ENCODE assay signal across 18 cellular contexts in the genomic region with DNA sequence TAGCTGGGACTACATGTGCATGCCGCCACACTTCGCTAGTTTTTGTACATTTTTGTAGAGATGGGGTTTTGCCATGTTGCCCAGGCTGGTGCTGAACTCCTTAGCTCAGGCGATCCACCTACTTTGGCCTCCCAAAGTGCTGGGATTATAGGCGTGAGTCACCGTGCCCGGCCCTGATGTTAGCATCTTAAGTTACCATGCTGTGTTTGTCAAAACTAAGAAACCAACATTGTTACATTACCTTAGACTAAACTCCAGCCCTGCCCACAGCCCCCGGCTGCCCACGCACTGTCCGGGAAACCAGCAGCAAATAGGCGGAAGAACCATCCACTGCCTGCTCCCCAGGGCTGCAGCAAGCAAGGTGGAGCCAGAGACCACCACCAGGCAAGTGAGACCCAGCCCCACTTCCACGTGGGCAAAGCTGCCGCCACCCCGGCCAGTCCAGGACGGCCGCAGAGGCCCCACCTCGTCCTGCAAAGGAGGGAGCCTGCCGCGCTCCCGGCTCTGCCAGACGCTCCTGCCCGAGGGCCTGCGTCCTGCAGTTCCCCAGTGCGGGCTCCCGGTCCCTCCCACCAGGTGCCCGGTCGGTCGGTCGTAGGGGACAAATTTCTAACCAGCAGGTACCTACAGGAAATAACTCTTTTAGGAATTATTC. TPM values are rescaled to one million over a fixed set of nuclear protein-coding genes. Genes with fewer than 3 reads are reported as not detected.
A peak's percentile ranks its signal among the peaks of the same experiment; 100 is the strongest.
DNase-seq lines count a peak whose midpoint lies in the region; ATAC-seq, FAIRE-seq and TF ChIP-seq lines count a peak whose summit lies in the region.
"Had no signal": no experiment of that assay in that cellular context is flagged by ENCODE, and none has a peak within 500 bp of the region (broad histone marks: within the 10 kb centered on the region; RNA-seq: fewer than 3 reads in every experiment).

No MANE protein-coding gene starts in this region.

- H3K27me3 ChIP-seq in K562 (ENCODE audit: control insufficient read depth in 2 of 2, insufficient read depth in 2 of 2, low read length in 2 of 2) (peaks cover 3 to 37% of the 10 kb centered on the region in 2 experiments; a peak in 3 of 5 replicates), foreskin keratinocyte (no peaks in the 10 kb centered on the region)
- H3K27me3 ChIP-seq: Peyer's patch had no signal

- no peaks in the 10 kb centered on the region for H3K9me1 ChIP-seq in K562 (ENCODE audit: control insufficient read depth, insufficient read depth, low read length)

- CTCF ChIA-PET in HEK293 (lab: Yijun Ruan, JAX) (interaction anchor here (0.6 kb wide), 1 partner anchor 822 kb away, joined by 3 read pairs; no protein-coding TSS in a partner anchor), K562 (lab: Yijun Ruan, JAX; ENCODE audit: low intra/inter-chr PET ratio) (no interaction called here)

- ATAC-seq in K562 (peak; percentile 61), foreskin keratinocyte (peak; percentile 24), GM21619 (IDR thresholded peaks at IDR 0.05; ENCODE audit: unreplicated experiment) (no peak), GM19328 (IDR thresholded peaks at IDR 0.05; ENCODE audit: unreplicated experiment) (no peak)
- ATAC-seq: A549, HepG2 had no signal

- no peak for TF ChIP-seq POLR2A in K562 (conservative IDR thresholded peaks at IDR 0.05)

- no peaks in the 10 kb centered on the region for H3K4me1 ChIP-seq in HEK293 (ENCODE audit: control insufficient read depth, insufficient read depth, low read length)
- peaks cover 0 to 5% of the 10 kb centered on the region in 2 experiments; a peak in 2 of 5 replicates for H3K4me1 ChIP-seq in K562 (replicated peaks in 1 of 2; ENCODE audit: control insufficient read depth in 2 of 2, insufficient read depth in 2 of 2, low read length in 2 of 2)
- H3K4me1 ChIP-seq in foreskin keratinocyte: peaks cover 7% of the 10 kb centered on the region
- H3K4me1 ChIP-seq: A549, Peyer's patch had no signal

- no TSS peak for BruUV-seq in K562 (replicated peaks; lab: Mats Ljungman, UMichigan)

- no peaks in the 10 kb centered on the region for H3K79me2 ChIP-seq in K562 (ENCODE audit: control insufficient read depth, insufficient read depth, low read length)

- POLR2A ChIA-PET in HEK293 (lab: Yijun Ruan, JAX) (no interaction called here), K562 (lab: Yijun Ruan, JAX) (interaction anchor here (1.4 kb wide), 1 partner anchor 35 kb away, joined by 4 read pairs; the partner anchor contains the start of gene TXN)

- intact Hi-C loops in K562 (cut with micrococcal nuclease): no loop called here

- H3K9ac ChIP-seq in K562 (ENCODE audit: insufficient read depth in 1 of 2, low read depth in 2 of 2, low read length in 2 of 2): no peak overlapping the region; a peak in 1 of 4 replicates
- H3K9ac ChIP-seq: KMS-11 had no signal

- in situ Hi-C loops in K562 (cut with MboI): no loop called here

- H3K9me3 ChIP-seq in HEK293 (ENCODE audit: control insufficient read depth, insufficient read depth, low read depth, low read length) (no peaks in the 10 kb centered on the region), K562 (replicated peaks; ENCODE audit: control insufficient read depth, insufficient read depth, low read depth, low read length) (no peaks in the 10 kb centered on the region)
- H3K9me3 ChIP-seq: A549, Peyer's patch had no signal

- TF ChIP-seq EP300 in K562 (IDR thresholded peaks at IDR 0.05; ENCODE audit: low read length): no peak

- 2% methylated on average over 19 of the region's 28 CpGs for WGBS in K562 (ENCODE audit: insufficient coverage, low coverage, missing lambda C conversion rate)

- H3K4me2 ChIP-seq in K562 (ENCODE audit: insufficient read depth, low read length): no peak overlapping the region
- H3K4me2 ChIP-seq: A549, KMS-11 had no signal

- TF ChIP-seq RAD21 in K562 (CRISPR knock-in tag; conservative IDR thresholded peaks at IDR 0.05 in 1 of 2, IDR thresholded peaks at IDR 0.05 in 1 of 2): no peak

- DNase-seq in Daoy (ENCODE audit: low read depth) (peak; percentile 58), K562 (ENCODE audit: extremely low read depth in 1 of 4, low spot score in 3 of 4) (no peak), foreskin keratinocyte (peak in 1 of 2 donors; percentile 26), GOT3 (lab: John Stamatoyannopoulos, UW) (no peak)
- no peak for DNase-seq in stimulated activated CD4-positive, alpha-beta T cell treated with anti-CD3 and anti-CD28 coated beads, Interleukin-4, amount 100 ng/mL, for 1 hour
- DNase-seq: MM.1S, NCI-H1092 treated with DMSO at 0.1 percent for 48 hours, NCI-H2081 treated with DMSO at 0.1 percent for 48 hours, NCI-H524 treated with DMSO at 0.1 percent for 48 hours, Peyer's patch, SW 1271 had no signal

- no peak overlapping the region for H3K4me3 ChIP-seq in HEK293 (ENCODE audit: low read depth, low read length)
- no peak overlapping the region for H3K4me3 ChIP-seq in K562
- H3K4me3 ChIP-seq: A549, Peyer's patch had no signal

- no peak for TF ChIP-seq CTCF in HEK293 (tag by site-specific recombination; IDR thresholded peaks at IDR 0.05)
- no peak for TF ChIP-seq CTCF in K562 (IDR thresholded peaks at IDR 0.05 in 2 of 3, conservative IDR thresholded peaks at IDR 0.05 in 1 of 3; ENCODE audit: insufficient read depth in 2 of 3, low read depth in 1 of 3, low read length in 3 of 3)
- TF ChIP-seq CTCF in foreskin keratinocyte (conservative IDR thresholded peaks at IDR 0.05): no peak

- no peaks in the 10 kb centered on the region for H4K20me1 ChIP-seq in K562 (replicated peaks; ENCODE audit: control insufficient read depth, insufficient read depth, low read length)

- no peak overlapping the region for H2AFZ ChIP-seq in K562 (ENCODE audit: low read depth, low read length)

- H3K27ac ChIP-seq in HEK293 (ENCODE audit: extremely low read depth, low read depth, low read length) (no peak overlapping the region), K562 (ENCODE audit: extremely low read depth, low read depth, low read length) (no peak overlapping the region), foreskin keratinocyte (no peak overlapping the region)
- H3K27ac ChIP-seq: A549, KMS-11, Peyer's patch had no signal

- H3K36me3 ChIP-seq in HEK293 (ENCODE audit: control insufficient read depth in 2 of 2, insufficient read depth in 1 of 2, low read length in 2 of 2) (no peaks in the 10 kb centered on the region), K562 (ENCODE audit: control insufficient read depth, insufficient read depth, low read length) (no peaks in the 10 kb centered on the region)
- H3K36me3 ChIP-seq: Peyer's patch had no signal

- no peak for FAIRE-seq in K562 (lab: Jason Lieb, UNC)
- FAIRE-seq: A549, HepG2 had no signal

TF ChIP-seq in HEK293, 187 proteins besides CTCF, POLR2A, EP300 and RAD21 (continues in another document):
- TF ChIP-seq ZFHX2 (tag by site-specific recombination; conservative IDR thresholded peaks at IDR 0.05) (peak; percentile 47), ZNF423 (tag by site-specific recombination; IDR thresholded peaks at IDR 0.05) (no peak), YY2 (tag by site-specific recombination; IDR thresholded peaks at IDR 0.05) (no peak)

TF ChIP-seq in K562, 482 proteins besides CTCF, POLR2A, EP300 and RAD21 (continues in another document):
- no peak for TF ChIP-seq ZNF764 (CRISPR knock-in tag; IDR thresholded peaks at IDR 0.05; ENCODE audit: low read depth)
- TF ChIP-seq FOXJ2 (tag; IDR thresholded peaks at IDR 0.05): no peak
- TF ChIP-seq TAF1 (IDR thresholded peaks at IDR 0.05; ENCODE audit: control insufficient read depth, extremely low read depth, insufficient read depth, low read length, severe bottlenecking): no peak
- TF ChIP-seq ZNF766 (CRISPR knock-in tag; conservative IDR thresholded peaks at IDR 0.05): no peak

RNA-seq across cellular contexts. Expression of gene TXN, which starts 35.7 kb away (rescaled TPM):
- total RNA-seq in Daoy (2014; rRNA removed; shearing (Covaris generic)): 704 and 743 TPM in 2 replicates
- 19.1 and 42.6 TPM in 2 replicates for total RNA-seq in K562 (2011; cell fraction: chromatin; rRNA removed; ENCODE audit: low replicate concordance)
- total RNA-seq in K562 (2011; cell fraction: nucleolus; rRNA removed): 29.2 and 32.8 TPM in 2 replicates
- total RNA-seq in K562 (2011; cell fraction: nucleoplasm; rRNA removed): 49.5 and 76.2 TPM in 2 replicates
- total RNA-seq in K562 (2014; rRNA removed): 219 and 272 TPM in 2 replicates
- 428 and 441 TPM in 2 replicates for total RNA-seq in K562 (2014; rRNA removed; fragmentation: Illumina TruSeq; extraction: Trizol)
- total RNA-seq in K562 (2015; rRNA removed; fragmentation: Illumina TruSeq; extraction: Trizol): 349 and 384 TPM in 2 replicates
- 339 and 403 TPM in 2 replicates for total RNA-seq in K562 (2021)
- polyA plus RNA-seq in K562 (2011; rRNA removed): 590 and 771 TPM in 2 replicates
- polyA plus RNA-seq in K562 (2011; cell fraction: cytosol; rRNA removed): 284 and 512 TPM in 2 replicates
- polyA plus RNA-seq in K562 (2011; cell fraction: nucleus; rRNA removed): 120 and 197 TPM in 2 replicates
- polyA plus RNA-seq in K562 (2012): 289 and 521 TPM in 2 replicates
- polyA plus RNA-seq in K562 (2014; fragmentation: Illumina TruSeq; extraction: Trizol): 446 and 528 TPM in 2 replicates
- 1,000 to 10,000 TPM; 1,469 to 1,596 TPM for polyA plus RNA-seq in K562 (2014; fragmentation: Nextera tagmentation; extraction: Ambion mirVana)
- polyA plus RNA-seq in K562 (2014; rRNA removed): 514 and 530 TPM in 2 replicates
- polyA minus RNA-seq in K562 (2011; rRNA and poly(A)+ RNA removed): 190 and 220 TPM in 2 replicates
- 59.8 and 72.2 TPM in 2 replicates for polyA minus RNA-seq in K562 (2011; cell fraction: cytosol; rRNA and poly(A)+ RNA removed)
- 17.1 and 37.3 TPM in 2 replicates for polyA minus RNA-seq in K562 (2011; cell fraction: nucleus; rRNA and poly(A)+ RNA removed)
- 448 and 462 TPM in 2 replicates for total RNA-seq in foreskin keratinocyte
- 704 and 712 TPM in 2 replicates for polyA plus RNA-seq in foreskin keratinocyte

RNA-seq across cellular contexts. Expression of gene TXNDC8, which starts 45.6 kb away (rescaled TPM):
- total RNA-seq in Daoy (2014; rRNA removed; shearing (Covaris generic)): not detected in 2 replicates
- total RNA-seq in K562 (2011; cell fraction: chromatin; rRNA removed; ENCODE audit: low replicate concordance): not detected in 2 replicates
- not detected in 2 replicates for total RNA-seq in K562 (2011; cell fraction: nucleolus; rRNA removed)
- not detected in 2 replicates for total RNA-seq in K562 (2011; cell fraction: nucleoplasm; rRNA removed)
- total RNA-seq in K562 (2014; rRNA removed) (not detected in 2 replicates), K562 (2014; rRNA removed; fragmentation: Illumina TruSeq; extraction: Trizol) (not detected in 2 replicates), K562 (2015; rRNA removed; fragmentation: Illumina TruSeq; extraction: Trizol) (not detected in 2 replicates), K562 (2021) (not detected in 2 replicates), foreskin keratinocyte (not detected in 2 replicates)
- polyA plus RNA-seq in K562 (2011; rRNA removed) (not detected in 2 replicates), K562 (2014; fragmentation: Illumina TruSeq; extraction: Trizol) (not detected in 2 replicates), K562 (2014; fragmentation: Nextera tagmentation; extraction: Ambion mirVana) (not detected), K562 (2014; rRNA removed) (not detected in 2 replicates), foreskin keratinocyte (not detected in 2 replicates)
- polyA plus RNA-seq in K562 (2011; cell fraction: cytosol; rRNA removed): not detected in 2 replicates
- not detected in 2 replicates for polyA plus RNA-seq in K562 (2011; cell fraction: nucleus; rRNA removed)
- not detected in 2 replicates for polyA plus RNA-seq in K562 (2012)
- polyA minus RNA-seq in K562 (2011; rRNA and poly(A)+ RNA removed): not detected in 2 replicates
- polyA minus RNA-seq in K562 (2011; cell fraction: cytosol; rRNA and poly(A)+ RNA removed): not detected in 2 replicates
- not detected in 2 replicates for polyA minus RNA-seq in K562 (2011; cell fraction: nucleus; rRNA and poly(A)+ RNA removed)
- total RNA-seq: HepG2, Peyer's patch had no signal
- polyA plus RNA-seq: A549, CD14-positive monocyte, HepG2 had no signal

Comparison
In these comparisons a context has a peak if more than half of its experiments do, and no peak if none do; other contexts are left out.
1. ATAC-seq: peak in K562 (single experiment) and foreskin keratinocyte (single experiment); none in GM21619 (single experiment) and GM19328 (single experiment).